In the genomic region with DNA sequence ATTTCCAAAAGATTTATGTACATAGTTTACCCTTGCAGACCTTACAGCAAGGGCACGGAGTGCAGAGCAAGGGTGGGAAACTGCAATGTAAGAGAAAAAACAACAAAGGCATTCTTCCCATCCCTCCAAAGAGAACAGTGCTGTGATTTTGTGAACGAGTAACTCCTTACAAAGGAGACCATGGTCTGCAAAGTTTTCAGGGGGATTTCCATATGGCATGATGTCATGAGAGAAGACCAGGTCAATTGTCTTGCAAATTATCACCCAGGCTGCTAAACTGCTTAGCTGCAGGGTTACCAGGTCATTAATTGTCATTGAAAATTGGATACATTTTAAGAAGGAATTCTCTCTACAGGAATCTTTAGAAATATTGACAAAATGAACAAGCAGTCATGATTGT, we compare ENCODE assay signal across 1 cellular context.
A peak's percentile ranks its signal among the peaks of the same experiment; 100 is the strongest.
TF ChIP-seq lines count a peak whose summit lies in the region.

No MANE protein-coding gene starts in this region.

TF ChIP-seq in HepG2, 621 proteins besides CTCF, POLR2A, EP300 and RAD21:
- TF ChIP-seq YY1 (IDR thresholded peaks at IDR 0.05; ENCODE audit: insufficient read depth, insufficient replicate concordance, low read depth, low read length) (no peak), ATF7 (IDR thresholded peaks at IDR 0.05) (peak; percentile 68), ATF7 (CRISPR knock-in tag; IDR thresholded peaks at IDR 0.05) (no peak)
